In the genomic region with DNA sequence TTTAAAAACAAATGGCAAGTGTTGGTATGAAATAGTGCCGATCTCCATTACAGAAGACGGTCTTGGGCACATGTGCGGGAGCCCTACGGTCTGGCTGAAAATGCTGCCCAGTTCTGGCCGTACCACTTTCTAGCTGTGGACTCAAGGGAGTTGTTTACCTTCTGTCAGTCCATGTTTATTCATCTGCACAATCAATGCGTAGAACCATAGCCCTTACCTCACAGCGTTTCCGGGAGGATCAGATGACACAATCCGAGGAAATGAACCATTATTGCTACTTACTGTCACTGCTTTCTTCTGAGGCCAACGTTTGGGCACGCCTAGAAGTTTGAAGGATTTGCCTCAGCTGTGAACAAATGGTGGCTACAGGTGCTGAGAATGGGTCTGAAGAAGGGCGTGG, we compare ENCODE assay signal across 2 cellular contexts.
A peak's percentile ranks its signal among the peaks of the same experiment; 100 is the strongest.
TF ChIP-seq lines count a peak whose summit lies in the region.

No MANE protein-coding gene starts in this region.

TF ChIP-seq in GM23338, 12 proteins besides CTCF, POLR2A, EP300 and RAD21 (continued from another document):
- TF ChIP-seq ZNF331 (CRISPR knock-in tag; IDR thresholded peaks at IDR 0.05; ENCODE audit: low read depth) (no peak), POLR2AphosphoS5 (IDR thresholded peaks at IDR 0.05; ENCODE audit: low read depth) (no peak)
TF ChIP-seq in GM23338: peak in this region for 0.

TF ChIP-seq in HepG2, 621 proteins besides CTCF, POLR2A, EP300 and RAD21 (continued from another document and continues in another):
- TF ChIP-seq, protein P1, sequence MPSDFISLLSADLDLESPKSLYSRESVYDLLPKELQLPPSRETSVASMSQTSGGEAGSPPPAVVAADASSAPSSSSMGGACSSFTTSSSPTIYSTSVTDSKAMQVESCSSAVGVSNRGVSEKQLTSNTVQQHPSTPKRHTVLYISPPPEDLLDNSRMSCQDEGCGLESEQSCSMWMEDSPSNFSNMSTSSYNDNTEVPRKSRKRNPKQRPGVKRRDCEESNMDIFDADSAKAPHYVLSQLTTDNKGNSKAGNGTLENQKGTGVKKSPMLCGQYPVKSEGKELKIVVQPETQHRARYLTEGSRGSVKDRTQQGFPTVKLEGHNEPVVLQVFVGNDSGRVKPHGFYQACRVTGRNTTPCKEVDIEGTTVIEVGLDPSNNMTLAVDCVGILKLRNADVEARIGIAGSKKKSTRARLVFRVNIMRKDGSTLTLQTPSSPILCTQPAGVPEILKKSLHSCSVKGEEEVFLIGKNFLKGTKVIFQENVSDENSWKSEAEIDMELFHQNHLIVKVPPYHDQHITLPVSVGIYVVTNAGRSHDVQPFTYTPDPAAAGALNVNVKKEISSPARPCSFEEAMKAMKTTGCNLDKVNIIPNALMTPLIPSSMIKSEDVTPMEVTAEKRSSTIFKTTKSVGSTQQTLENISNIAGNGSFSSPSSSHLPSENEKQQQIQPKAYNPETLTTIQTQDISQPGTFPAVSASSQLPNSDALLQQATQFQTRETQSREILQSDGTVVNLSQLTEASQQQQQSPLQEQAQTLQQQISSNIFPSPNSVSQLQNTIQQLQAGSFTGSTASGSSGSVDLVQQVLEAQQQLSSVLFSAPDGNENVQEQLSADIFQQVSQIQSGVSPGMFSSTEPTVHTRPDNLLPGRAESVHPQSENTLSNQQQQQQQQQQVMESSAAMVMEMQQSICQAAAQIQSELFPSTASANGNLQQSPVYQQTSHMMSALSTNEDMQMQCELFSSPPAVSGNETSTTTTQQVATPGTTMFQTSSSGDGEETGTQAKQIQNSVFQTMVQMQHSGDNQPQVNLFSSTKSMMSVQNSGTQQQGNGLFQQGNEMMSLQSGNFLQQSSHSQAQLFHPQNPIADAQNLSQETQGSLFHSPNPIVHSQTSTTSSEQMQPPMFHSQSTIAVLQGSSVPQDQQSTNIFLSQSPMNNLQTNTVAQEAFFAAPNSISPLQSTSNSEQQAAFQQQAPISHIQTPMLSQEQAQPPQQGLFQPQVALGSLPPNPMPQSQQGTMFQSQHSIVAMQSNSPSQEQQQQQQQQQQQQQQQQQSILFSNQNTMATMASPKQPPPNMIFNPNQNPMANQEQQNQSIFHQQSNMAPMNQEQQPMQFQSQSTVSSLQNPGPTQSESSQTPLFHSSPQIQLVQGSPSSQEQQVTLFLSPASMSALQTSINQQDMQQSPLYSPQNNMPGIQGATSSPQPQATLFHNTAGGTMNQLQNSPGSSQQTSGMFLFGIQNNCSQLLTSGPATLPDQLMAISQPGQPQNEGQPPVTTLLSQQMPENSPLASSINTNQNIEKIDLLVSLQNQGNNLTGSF (CRISPR knock-in tag; IDR thresholded peaks at IDR 0.05), result no peak
- TF ChIP-seq ZNF251 (CRISPR knock-in tag; IDR thresholded peaks at IDR 0.05) (no peak), FOXA1 (IDR thresholded peaks at IDR 0.05) (peak; percentile 98), FOXA1 (CRISPR knock-in tag; IDR thresholded peaks at IDR 0.05) (peak; percentile 99), ZBTB8A (CRISPR knock-in tag; IDR thresholded peaks at IDR 0.05; ENCODE audit: borderline replicate concordance, low read depth) (no peak), EHMT2 (IDR thresholded peaks at IDR 0.05; ENCODE audit: borderline replicate concordance, low read depth, low read length) (no peak), MTA1 (CRISPR knock-in tag; IDR thresholded peaks at IDR 0.05; ENCODE audit: borderline replicate concordance) (no peak), ZNF17 (CRISPR knock-in tag; IDR thresholded peaks at IDR 0.05) (no peak), NR2F6 (IDR thresholded peaks at IDR 0.05) (0 out of 2 replicates have a peak, but pooled peaks have one; percentile 27), NR2F6 (CRISPR knock-in tag; IDR thresholded peaks at IDR 0.05) (peak; percentile 70; the same call in 1 of the 2 replicates), ZSCAN22 (CRISPR knock-in tag; IDR thresholded peaks at IDR 0.05) (no peak), PHF21A (CRISPR knock-in tag; IDR thresholded peaks at IDR 0.05) (peak; percentile 51; the same call in 1 of the 2 replicates), PRPF4 (IDR thresholded peaks at IDR 0.05; ENCODE audit: low read depth, low read length, poor library complexity, severe bottlenecking) (no peak), U2AF2 (IDR thresholded peaks at IDR 0.05; ENCODE audit: low read depth, low read length) (no peak), ZNF746 (CRISPR knock-in tag; IDR thresholded peaks at IDR 0.05) (no peak), ZNF138 (CRISPR knock-in tag; IDR thresholded peaks at IDR 0.05; ENCODE audit: low read depth) (no peak), U2AF1 (optimal IDR thresholded peaks at IDR 0.05; ENCODE audit: low read depth, low read length) (no peak), RAD51 (IDR thresholded peaks at IDR 0.05; ENCODE audit: borderline replicate concordance) (no peak), HOXD1 (CRISPR knock-in tag; IDR thresholded peaks at IDR 0.05) (peak; percentile 69; the same call in 1 of the 2 replicates), ZNF562 (CRISPR knock-in tag; IDR thresholded peaks at IDR 0.05; ENCODE audit: borderline replicate concordance) (no peak), GFI1 (CRISPR knock-in tag; IDR thresholded peaks at IDR 0.05; ENCODE audit: borderline replicate concordance) (peak; percentile 71), ZNF816 (CRISPR knock-in tag; IDR thresholded peaks at IDR 0.05; ENCODE audit: borderline replicate concordance) (peak; percentile 38; the same call in 1 of the 2 replicates), ZNF207 (IDR thresholded peaks at IDR 0.05; ENCODE audit: borderline replicate concordance) (no peak), GPN1 (CRISPR knock-in tag; IDR thresholded peaks at IDR 0.05; ENCODE audit: borderline replicate concordance) (no peak), ZBTB20 (CRISPR knock-in tag; IDR thresholded peaks at IDR 0.05; ENCODE audit: borderline replicate concordance, low read depth) (0 out of 2 replicates have a peak, but pooled peaks have one; percentile 45), ADNP (CRISPR knock-in tag; IDR thresholded peaks at IDR 0.05) (no peak), ZNF205 (CRISPR knock-in tag; IDR thresholded peaks at IDR 0.05) (0 out of 2 replicates have a peak, but pooled peaks have one; percentile 24), ELF1 (CRISPR knock-in tag; IDR thresholded peaks at IDR 0.05) (peak; percentile 81)
- TF ChIP-seq, protein P2, sequence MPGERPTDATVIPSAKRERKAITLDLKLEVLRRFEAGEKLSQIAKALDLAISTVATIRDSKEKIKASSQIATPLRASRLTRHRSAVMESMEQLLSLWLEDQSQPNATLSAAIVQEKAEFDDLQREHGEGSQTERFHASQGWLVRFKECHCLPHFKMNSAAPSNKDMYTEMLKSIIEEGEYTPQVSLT (CRISPR knock-in tag; IDR thresholded peaks at IDR 0.05; ENCODE audit: borderline replicate concordance, low read depth), result no peak
- TF ChIP-seq, protein P3, sequence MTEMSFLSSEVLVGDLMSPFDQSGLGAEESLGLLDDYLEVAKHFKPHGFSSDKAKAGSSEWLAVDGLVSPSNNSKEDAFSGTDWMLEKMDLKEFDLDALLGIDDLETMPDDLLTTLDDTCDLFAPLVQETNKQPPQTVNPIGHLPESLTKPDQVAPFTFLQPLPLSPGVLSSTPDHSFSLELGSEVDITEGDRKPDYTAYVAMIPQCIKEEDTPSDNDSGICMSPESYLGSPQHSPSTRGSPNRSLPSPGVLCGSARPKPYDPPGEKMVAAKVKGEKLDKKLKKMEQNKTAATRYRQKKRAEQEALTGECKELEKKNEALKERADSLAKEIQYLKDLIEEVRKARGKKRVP (CRISPR knock-in tag; IDR thresholded peaks at IDR 0.05), result peak in 1 of 2 experiments; percentile 90; a peak in 2 of 4 replicates
- TF ChIP-seq, protein P4, sequence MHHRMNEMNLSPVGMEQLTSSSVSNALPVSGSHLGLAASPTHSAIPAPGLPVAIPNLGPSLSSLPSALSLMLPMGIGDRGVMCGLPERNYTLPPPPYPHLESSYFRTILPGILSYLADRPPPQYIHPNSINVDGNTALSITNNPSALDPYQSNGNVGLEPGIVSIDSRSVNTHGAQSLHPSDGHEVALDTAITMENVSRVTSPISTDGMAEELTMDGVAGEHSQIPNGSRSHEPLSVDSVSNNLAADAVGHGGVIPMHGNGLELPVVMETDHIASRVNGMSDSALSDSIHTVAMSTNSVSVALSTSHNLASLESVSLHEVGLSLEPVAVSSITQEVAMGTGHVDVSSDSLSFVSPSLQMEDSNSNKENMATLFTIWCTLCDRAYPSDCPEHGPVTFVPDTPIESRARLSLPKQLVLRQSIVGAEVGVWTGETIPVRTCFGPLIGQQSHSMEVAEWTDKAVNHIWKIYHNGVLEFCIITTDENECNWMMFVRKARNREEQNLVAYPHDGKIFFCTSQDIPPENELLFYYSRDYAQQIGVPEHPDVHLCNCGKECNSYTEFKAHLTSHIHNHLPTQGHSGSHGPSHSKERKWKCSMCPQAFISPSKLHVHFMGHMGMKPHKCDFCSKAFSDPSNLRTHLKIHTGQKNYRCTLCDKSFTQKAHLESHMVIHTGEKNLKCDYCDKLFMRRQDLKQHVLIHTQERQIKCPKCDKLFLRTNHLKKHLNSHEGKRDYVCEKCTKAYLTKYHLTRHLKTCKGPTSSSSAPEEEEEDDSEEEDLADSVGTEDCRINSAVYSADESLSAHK (CRISPR knock-in tag; IDR thresholded peaks at IDR 0.05; ENCODE audit: borderline replicate concordance), result no peak
- TF ChIP-seq, protein P5, sequence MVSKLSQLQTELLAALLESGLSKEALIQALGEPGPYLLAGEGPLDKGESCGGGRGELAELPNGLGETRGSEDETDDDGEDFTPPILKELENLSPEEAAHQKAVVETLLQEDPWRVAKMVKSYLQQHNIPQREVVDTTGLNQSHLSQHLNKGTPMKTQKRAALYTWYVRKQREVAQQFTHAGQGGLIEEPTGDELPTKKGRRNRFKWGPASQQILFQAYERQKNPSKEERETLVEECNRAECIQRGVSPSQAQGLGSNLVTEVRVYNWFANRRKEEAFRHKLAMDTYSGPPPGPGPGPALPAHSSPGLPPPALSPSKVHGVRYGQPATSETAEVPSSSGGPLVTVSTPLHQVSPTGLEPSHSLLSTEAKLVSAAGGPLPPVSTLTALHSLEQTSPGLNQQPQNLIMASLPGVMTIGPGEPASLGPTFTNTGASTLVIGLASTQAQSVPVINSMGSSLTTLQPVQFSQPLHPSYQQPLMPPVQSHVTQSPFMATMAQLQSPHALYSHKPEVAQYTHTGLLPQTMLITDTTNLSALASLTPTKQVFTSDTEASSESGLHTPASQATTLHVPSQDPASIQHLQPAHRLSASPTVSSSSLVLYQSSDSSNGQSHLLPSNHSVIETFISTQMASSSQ (IDR thresholded peaks at IDR 0.05; ENCODE audit: low read depth), result 0 out of 2 replicates have a peak, but pooled peaks have one; percentile 31
- TF ChIP-seq, protein P5 (CRISPR knock-in tag; IDR thresholded peaks at IDR 0.05; ENCODE audit: borderline replicate concordance), result no peak
- TF ChIP-seq, protein P6, sequence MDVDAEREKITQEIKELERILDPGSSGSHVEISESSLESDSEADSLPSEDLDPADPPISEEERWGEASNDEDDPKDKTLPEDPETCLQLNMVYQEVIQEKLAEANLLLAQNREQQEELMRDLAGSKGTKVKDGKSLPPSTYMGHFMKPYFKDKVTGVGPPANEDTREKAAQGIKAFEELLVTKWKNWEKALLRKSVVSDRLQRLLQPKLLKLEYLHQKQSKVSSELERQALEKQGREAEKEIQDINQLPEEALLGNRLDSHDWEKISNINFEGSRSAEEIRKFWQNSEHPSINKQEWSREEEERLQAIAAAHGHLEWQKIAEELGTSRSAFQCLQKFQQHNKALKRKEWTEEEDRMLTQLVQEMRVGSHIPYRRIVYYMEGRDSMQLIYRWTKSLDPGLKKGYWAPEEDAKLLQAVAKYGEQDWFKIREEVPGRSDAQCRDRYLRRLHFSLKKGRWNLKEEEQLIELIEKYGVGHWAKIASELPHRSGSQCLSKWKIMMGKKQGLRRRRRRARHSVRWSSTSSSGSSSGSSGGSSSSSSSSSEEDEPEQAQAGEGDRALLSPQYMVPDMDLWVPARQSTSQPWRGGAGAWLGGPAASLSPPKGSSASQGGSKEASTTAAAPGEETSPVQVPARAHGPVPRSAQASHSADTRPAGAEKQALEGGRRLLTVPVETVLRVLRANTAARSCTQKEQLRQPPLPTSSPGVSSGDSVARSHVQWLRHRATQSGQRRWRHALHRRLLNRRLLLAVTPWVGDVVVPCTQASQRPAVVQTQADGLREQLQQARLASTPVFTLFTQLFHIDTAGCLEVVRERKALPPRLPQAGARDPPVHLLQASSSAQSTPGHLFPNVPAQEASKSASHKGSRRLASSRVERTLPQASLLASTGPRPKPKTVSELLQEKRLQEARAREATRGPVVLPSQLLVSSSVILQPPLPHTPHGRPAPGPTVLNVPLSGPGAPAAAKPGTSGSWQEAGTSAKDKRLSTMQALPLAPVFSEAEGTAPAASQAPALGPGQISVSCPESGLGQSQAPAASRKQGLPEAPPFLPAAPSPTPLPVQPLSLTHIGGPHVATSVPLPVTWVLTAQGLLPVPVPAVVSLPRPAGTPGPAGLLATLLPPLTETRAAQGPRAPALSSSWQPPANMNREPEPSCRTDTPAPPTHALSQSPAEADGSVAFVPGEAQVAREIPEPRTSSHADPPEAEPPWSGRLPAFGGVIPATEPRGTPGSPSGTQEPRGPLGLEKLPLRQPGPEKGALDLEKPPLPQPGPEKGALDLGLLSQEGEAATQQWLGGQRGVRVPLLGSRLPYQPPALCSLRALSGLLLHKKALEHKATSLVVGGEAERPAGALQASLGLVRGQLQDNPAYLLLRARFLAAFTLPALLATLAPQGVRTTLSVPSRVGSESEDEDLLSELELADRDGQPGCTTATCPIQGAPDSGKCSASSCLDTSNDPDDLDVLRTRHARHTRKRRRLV (CRISPR knock-in tag; IDR thresholded peaks at IDR 0.05), result no peak
